Comparison of ENCODE assay signal across 1 cellular context in the genomic region with DNA sequence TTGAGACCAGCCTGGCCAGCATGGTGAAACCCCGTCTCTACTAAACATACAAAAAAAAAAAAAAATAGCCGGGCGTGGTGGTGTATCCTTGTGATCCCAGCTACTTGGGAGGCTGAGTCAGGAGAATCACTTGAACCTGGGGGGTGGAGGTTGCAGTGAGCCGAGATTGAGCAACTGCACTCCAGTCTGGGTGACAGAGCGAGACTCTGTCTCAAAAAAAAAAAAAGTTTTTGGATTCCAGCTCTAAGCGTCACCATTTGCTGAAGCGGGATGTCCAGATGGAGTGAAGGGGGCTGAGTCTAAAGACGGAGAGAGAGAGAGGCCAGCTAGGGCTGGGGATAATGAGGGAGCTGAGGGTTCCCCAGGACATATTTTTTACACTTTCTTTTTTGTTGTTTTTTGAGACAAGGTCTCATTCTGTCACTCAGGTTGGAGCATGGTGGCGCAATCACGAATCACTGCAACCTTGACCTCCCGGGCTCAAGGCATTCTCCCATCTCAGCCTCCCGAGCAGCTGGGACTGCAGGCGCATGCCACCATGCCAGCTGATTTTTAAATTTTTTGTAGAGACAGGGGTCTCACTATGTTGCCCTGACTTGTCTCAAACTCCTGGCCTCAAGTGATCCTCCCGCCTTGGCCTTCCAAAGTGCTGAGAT.
TF ChIP-seq lines count a peak whose summit lies in the region.

No MANE protein-coding gene starts in this region.

TF ChIP-seq in IMR-90, 13 proteins besides CTCF, POLR2A, EP300 and RAD21:
- TF ChIP-seq MAFK (IDR thresholded peaks at IDR 0.05; ENCODE audit: low read depth, low read length) (no peak), FOS (IDR thresholded peaks at IDR 0.05; ENCODE audit: low read depth, low read length) (no peak), MXI1 (IDR thresholded peaks at IDR 0.05; ENCODE audit: borderline replicate concordance, low read depth, low read length) (no peak), USF2 (IDR thresholded peaks at IDR 0.05; ENCODE audit: low read depth, low read length) (no peak), MAZ (IDR thresholded peaks at IDR 0.05; ENCODE audit: borderline replicate concordance, low read depth, low read length) (no peak), RFX5 (IDR thresholded peaks at IDR 0.05; ENCODE audit: low read depth, low read length) (no peak), CEBPB (IDR thresholded peaks at IDR 0.05; ENCODE audit: low read depth, low read length) (peak; percentile 47), CHD1 (IDR thresholded peaks at IDR 0.05; ENCODE audit: low read depth, low read length) (no peak)
